ENCODE assay signal across 8 cellular contexts in the genomic region with DNA sequence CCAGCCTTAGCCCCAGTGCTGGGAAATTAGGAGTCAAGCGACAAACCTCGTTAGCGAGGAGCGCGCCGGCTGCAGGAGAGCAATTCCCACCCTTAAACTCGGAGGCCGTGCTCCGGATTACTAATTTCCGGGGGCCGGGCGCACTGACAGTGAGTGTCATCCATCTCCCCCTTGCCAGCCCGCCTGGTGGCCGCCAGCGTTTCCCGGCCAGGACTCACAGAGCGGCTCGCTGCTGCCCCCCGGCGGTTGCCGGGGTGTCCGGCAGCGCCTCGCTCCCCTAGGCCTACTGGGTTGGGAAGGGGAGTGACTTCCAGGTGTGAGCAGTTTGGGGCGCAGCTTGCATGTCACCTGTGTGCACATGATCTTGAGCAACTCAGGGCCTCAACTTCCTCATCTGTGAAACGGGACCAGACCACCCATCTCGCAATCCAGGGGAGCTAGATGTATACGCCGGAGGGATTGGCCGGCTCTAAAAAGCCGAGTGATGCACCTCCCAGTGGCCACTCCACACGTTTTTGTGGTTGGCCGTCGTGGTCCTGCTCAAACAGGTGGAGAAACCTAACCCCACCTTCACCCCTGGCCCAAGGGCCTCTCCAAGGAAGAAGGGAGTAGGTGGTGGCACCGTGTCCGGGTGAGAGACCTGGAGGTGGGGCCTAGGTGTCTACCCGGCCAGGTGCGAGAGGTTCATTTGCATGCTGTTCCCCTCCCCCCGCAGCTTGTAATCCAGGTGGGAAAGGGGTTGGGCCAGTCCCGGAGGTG. TPM values are rescaled to one million over a fixed set of nuclear protein-coding genes. Genes with fewer than 3 reads are reported as not detected.
A peak's percentile ranks its signal among the peaks of the same experiment; 100 is the strongest.
DNase-seq lines count a peak whose midpoint lies in the region; ATAC-seq and TF ChIP-seq lines count a peak whose summit lies in the region.

No MANE protein-coding gene starts in this region.

- peak overlapping the region; percentile 72 to 95 for H3K27ac ChIP-seq in coronary artery

- DNase-seq in NCI-H510A (lab: John Stamatoyannopoulos, UW) (peak; percentile 95), coronary artery (ENCODE audit: low spot score) (peak; percentile 89), left lobe of liver (ENCODE audit: low spot score) (peak; percentile 84)
- peak; percentile 92 for DNase-seq in activated CD4-positive, alpha-beta T cell treated with anti-CD3 and anti-CD28 coated beads for 48 hours
- peak; percentile 88 to 89 for DNase-seq in stimulated activated CD4-positive, alpha-beta T cell treated with anti-CD3 and anti-CD28 coated beads, Interleukin-1b, Interleukin-23, amount 100 ng/mL, for 4 hours (ENCODE audit: low read depth in 2 of 2)

- H3K4me3 ChIP-seq in coronary artery, result peak overlapping the region; percentile 87

- peak; percentile 42 for ATAC-seq in HG03354 (IDR thresholded peaks at IDR 0.05; ENCODE audit: poor library complexity, severe bottlenecking, unreplicated experiment)
- ATAC-seq in left lobe of liver, result peak; percentile 47
- ATAC-seq in GM18870 (IDR thresholded peaks at IDR 0.05; ENCODE audit: unreplicated experiment), result no peak

- TF ChIP-seq CTCF in GM12873 (IDR thresholded peaks at IDR 0.05; ENCODE audit: insufficient read depth, low read depth, low read length, missing control alignments), result peak; percentile 96
- peak; percentile 98 for TF ChIP-seq CTCF in coronary artery (IDR thresholded peaks at IDR 0.05)

RNA-seq across cellular contexts. Expression of a gene that starts 2.5 kb away (rescaled TPM):
- 38.3 TPM for total RNA-seq in left lobe of liver
